In the genomic region with DNA sequence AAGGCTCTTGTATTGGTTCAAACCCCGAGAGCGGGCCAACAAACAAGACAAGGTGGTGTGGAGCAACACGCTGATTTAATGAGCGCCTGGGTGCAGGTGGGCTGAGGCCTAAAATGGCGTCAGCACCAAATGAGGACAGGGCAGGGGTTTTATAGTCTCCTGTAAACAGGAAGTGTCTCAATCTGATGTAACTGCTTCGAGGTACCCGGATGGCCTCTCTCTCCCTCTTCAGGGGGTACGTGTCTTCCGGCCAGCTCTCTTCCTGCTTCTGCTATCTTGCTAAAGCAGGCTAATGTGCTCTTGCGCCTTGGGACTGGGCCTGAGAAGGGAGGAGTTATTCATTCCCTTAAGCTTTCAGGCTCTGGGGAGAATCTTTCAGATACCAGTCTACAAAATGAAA, we compare ENCODE assay signal across 1 cellular context. TPM values are rescaled to one million over a fixed set of nuclear protein-coding genes. Genes with fewer than 3 reads are reported as not detected.
"Had no signal": no experiment of that assay in that cellular context is flagged by ENCODE, and none has a peak within 500 bp of the region (broad histone marks: within the 10 kb centered on the region; RNA-seq: fewer than 3 reads in every experiment).

No MANE protein-coding gene starts in this region.

RNA-seq across cellular contexts. Expression of a gene that starts 41.9 kb away (rescaled TPM):
- total RNA-seq: fibroblast of villous mesenchyme had no signal
